In the genomic region with DNA sequence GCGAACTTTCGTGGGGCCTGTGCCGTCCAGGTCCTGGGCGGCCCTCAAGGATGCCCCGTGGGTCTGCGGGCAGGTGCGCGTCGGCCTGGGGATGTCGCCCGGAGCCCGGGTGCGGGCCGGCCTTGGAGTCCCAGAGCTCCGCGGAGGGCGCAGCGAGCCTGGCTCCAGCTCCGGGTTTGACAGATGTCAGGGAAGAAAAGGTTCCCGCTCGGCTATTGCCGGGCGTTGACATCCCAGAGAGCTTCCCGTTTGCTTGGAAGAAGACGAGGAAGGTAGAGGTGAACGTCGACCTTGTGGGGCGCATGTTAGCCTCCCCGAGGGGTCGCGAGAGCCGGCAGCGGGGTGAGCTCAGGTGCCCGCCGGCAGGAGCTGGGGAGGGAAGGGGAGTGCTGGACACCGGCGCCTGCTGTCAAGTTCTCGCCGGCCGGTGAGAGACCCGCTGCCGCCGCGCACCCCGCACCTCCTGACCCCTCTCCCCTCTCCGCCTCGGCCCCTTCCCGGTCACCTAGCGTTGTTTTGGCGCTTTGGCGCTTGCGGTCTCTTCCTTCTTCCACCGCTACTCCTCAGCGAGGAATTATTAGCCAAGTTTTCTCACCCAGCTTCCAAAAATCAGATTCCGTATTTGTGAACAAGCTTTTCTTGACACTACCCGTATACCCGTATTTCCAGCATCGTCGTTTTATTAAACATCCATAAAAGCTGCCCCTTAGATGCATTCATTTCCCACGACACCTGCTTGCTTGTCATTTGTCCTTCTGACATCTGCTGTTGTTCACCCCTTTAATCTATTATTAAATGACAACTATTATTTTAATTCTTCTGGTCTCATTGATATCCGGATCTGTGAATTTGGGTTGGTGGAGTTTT, we compare ENCODE assay signal across 1 cellular context.
TF ChIP-seq lines count a peak whose summit lies in the region.

No MANE protein-coding gene starts in this region.

TF ChIP-seq in endothelial cell of umbilical vein, 7 proteins besides CTCF, POLR2A, EP300 and RAD21 (continued from another document):
- TF ChIP-seq POLR2AphosphoS5 (IDR thresholded peaks at IDR 0.05; ENCODE audit: insufficient read depth, low read depth, low read length) (no peak), FOS (IDR thresholded peaks at IDR 0.05; ENCODE audit: borderline replicate concordance, insufficient read depth, low read length) (no peak), JUN (IDR thresholded peaks at IDR 0.05; ENCODE audit: borderline replicate concordance, insufficient read depth, insufficient read length, low read depth) (no peak), GATA2 (IDR thresholded peaks at IDR 0.05; ENCODE audit: insufficient read depth, insufficient read length, low read depth, low read length) (no peak)
- TF ChIP-seq, protein P1, sequence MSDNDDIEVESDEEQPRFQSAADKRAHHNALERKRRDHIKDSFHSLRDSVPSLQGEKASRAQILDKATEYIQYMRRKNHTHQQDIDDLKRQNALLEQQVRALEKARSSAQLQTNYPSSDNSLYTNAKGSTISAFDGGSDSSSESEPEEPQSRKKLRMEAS (IDR thresholded peaks at IDR 0.05; ENCODE audit: insufficient read depth, insufficient read length) = no peak
